Comparison of ENCODE assay signal across 12 cellular contexts in genomic region chr1:230957580-230957989, GRCh38. TPM values are rescaled to one million over a fixed set of nuclear protein-coding genes. Genes with fewer than 3 reads are reported as not detected.
A peak's percentile ranks its signal among the peaks of the same experiment; 100 is the strongest.
DNase-seq lines count a peak whose midpoint lies in the region; ATAC-seq and TF ChIP-seq lines count a peak whose summit lies in the region.
"Had no signal": no experiment of that assay in that cellular context is flagged by ENCODE, and none has a peak within 500 bp of the region (broad histone marks: within the 10 kb centered on the region; RNA-seq: fewer than 3 reads in every experiment).

No MANE protein-coding gene starts in this region.

- WGBS in tibial nerve, 2 donors: 85 to 91% methylated on average over 4 of the region's 4 CpGs

- no peaks in the 10 kb centered on the region for H3K9me3 ChIP-seq in Caco-2
- H3K9me3 ChIP-seq in MM.1S (replicated peaks; ENCODE audit: insufficient read depth, low read length): no peaks in the 10 kb centered on the region
- no peaks in the 10 kb centered on the region for H3K9me3 ChIP-seq in tibial nerve
- H3K9me3 ChIP-seq: spleen had no signal

- H3K27ac Mint-ChIP-seq in Caco-2 (ENCODE audit: unreplicated experiment) (no peak overlapping the region), osteocyte (ENCODE audit: unreplicated experiment) (no peak overlapping the region)
- H3K27ac Mint-ChIP-seq: activated naive CD4-positive, alpha-beta T cell treated with anti-CD3 and anti-CD28 coated beads, Interleukin-2, amount 10 ng/mL, durations not matched to agents 7 days and 5 days had no signal

- H2AFZ ChIP-seq in MM.1S (ENCODE audit: low read length): no peak overlapping the region

- H3K4me1 Mint-ChIP-seq in Caco-2 (ENCODE audit: low read depth, unreplicated experiment) (peaks cover 15% of the 10 kb centered on the region), osteocyte (ENCODE audit: unreplicated experiment) (no peaks in the 10 kb centered on the region)
- H3K4me1 Mint-ChIP-seq: activated naive CD4-positive, alpha-beta T cell treated with anti-CD3 and anti-CD28 coated beads, Interleukin-2, amount 10 ng/mL, durations not matched to agents 7 days and 5 days had no signal

- H3F3A ChIP-seq in MM.1S (ENCODE audit: insufficient read depth, low read length): no peaks in the 10 kb centered on the region

- DNase-seq in Caco-2 (no peak), HCEC 1CT (no peak), MM.1S (no peak), tibial nerve (ENCODE audit: low spot score in 2 of 2) (no peak), osteocyte (ENCODE audit: extremely low spot score, unreplicated experiment) (no peak)
- DNase-seq: activated CD4-positive, alpha-beta T cell treated with anti-CD3 and anti-CD28 coated beads for 4 hours; activated naive CD4-positive, alpha-beta T cell treated with anti-CD3 and anti-CD28 coated beads, Interleukin-2, amount 10 ng/mL, durations not matched to agents 7 days and 5 days; NCI-H1436 treated with DMSO at 0.1 percent for 48 hours; spleen had no signal

- H3K4me1 ChIP-seq in Caco-2 (peaks cover 12% of the 10 kb centered on the region), MM.1S (ENCODE audit: low read length) (no peaks in the 10 kb centered on the region), tibial nerve (no peaks in the 10 kb centered on the region)

- BruUV-seq in Caco-2 (replicated peaks; lab: Mats Ljungman, UMichigan): TSS peak; percentile 10

- ATAC-seq in GM19351 (IDR thresholded peaks at IDR 0.05; ENCODE audit: unreplicated experiment) (peak; percentile 95), HG02678 (IDR thresholded peaks at IDR 0.05; ENCODE audit: unreplicated experiment) (peak; percentile 84), HG03460 (IDR thresholded peaks at IDR 0.05; ENCODE audit: unreplicated experiment) (peak; percentile 83)

- H3K9me3 Mint-ChIP-seq in Caco-2 (ENCODE audit: unreplicated experiment) (no peaks in the 10 kb centered on the region), osteocyte (ENCODE audit: unreplicated experiment) (no peaks in the 10 kb centered on the region)
- H3K9me3 Mint-ChIP-seq: activated naive CD4-positive, alpha-beta T cell treated with anti-CD3 and anti-CD28 coated beads, Interleukin-2, amount 10 ng/mL, durations not matched to agents 7 days and 5 days had no signal

- H3K27ac ChIP-seq in MM.1S (ENCODE audit: low read length) (no peak overlapping the region), tibial nerve (no peak overlapping the region)

- TF ChIP-seq CTCF in Caco-2 (IDR thresholded peaks at IDR 0.05; ENCODE audit: insufficient read depth in 1 of 2, low read depth in 1 of 2, low read length in 1 of 2, severe bottlenecking in 1 of 2, unreplicated experiment in 1 of 2) (no peak), MM.1S (IDR thresholded peaks at IDR 0.05; ENCODE audit: low read length) (no peak), tibial nerve (IDR thresholded peaks at IDR 0.05) (no peak), osteocyte (IDR thresholded peaks at IDR 0.05) (no peak)

- CTCF ChIA-PET in Caco-2 (lab: Charles Lee): no interaction called here

- H3K36me3 ChIP-seq in Caco-2 (ENCODE audit: control insufficient read depth, insufficient read depth, low read length): peaks cover 2% of the 10 kb centered on the region
- H3K36me3 ChIP-seq in MM.1S (replicated peaks; ENCODE audit: insufficient read depth, low read length): peaks cover 4% of the 10 kb centered on the region; the same call in 1 of the 2 replicates
- H3K36me3 ChIP-seq in tibial nerve: peaks cover 0 to 64% (median 0%) of the 10 kb centered on the region in 3 donors

- no peak overlapping the region for H3K4me3 ChIP-seq in Caco-2 (ENCODE audit: low read depth, low read length)
- H3K4me3 ChIP-seq in MM.1S (ENCODE audit: low read length): no peak overlapping the region
- no peak overlapping the region for H3K4me3 ChIP-seq in tibial nerve
- H3K4me3 ChIP-seq: spleen had no signal

- no peak for TF ChIP-seq POLR2A in tibial nerve (IDR thresholded peaks at IDR 0.05)

- no peaks in the 10 kb centered on the region for H3K79me2 ChIP-seq in MM.1S (ENCODE audit: low read length)

- H3K9ac ChIP-seq in MM.1S (ENCODE audit: low read length): no peak overlapping the region

- intact Hi-C loops in Caco-2 (cut with micrococcal nuclease; ENCODE audit: unreplicated experiment): no loop called here

- H3K4me3 Mint-ChIP-seq in Caco-2 (ENCODE audit: unreplicated experiment) (no peak overlapping the region), osteocyte (ENCODE audit: unreplicated experiment) (no peak overlapping the region)
- H3K4me3 Mint-ChIP-seq: activated naive CD4-positive, alpha-beta T cell treated with anti-CD3 and anti-CD28 coated beads, Interleukin-2, amount 10 ng/mL, durations not matched to agents 7 days and 5 days had no signal

- no peaks in the 10 kb centered on the region for H3K27me3 ChIP-seq in Caco-2 (replicated peaks; ENCODE audit: control insufficient read depth, insufficient read depth, low read length)
- no peaks in the 10 kb centered on the region for H3K27me3 ChIP-seq in MM.1S (replicated peaks; ENCODE audit: insufficient read depth, low read length)
- H3K27me3 ChIP-seq in tibial nerve: no peaks in the 10 kb centered on the region
- H3K27me3 ChIP-seq: spleen had no signal

- no peak overlapping the region for H3K4me2 ChIP-seq in MM.1S (ENCODE audit: low read depth, low read length)

- no peak for TF ChIP-seq EP300 in tibial nerve (IDR thresholded peaks at IDR 0.05)

- peaks cover 22% of the 10 kb centered on the region for H3K36me3 Mint-ChIP-seq in Caco-2 (ENCODE audit: insufficient read depth, unreplicated experiment)
- H3K36me3 Mint-ChIP-seq in osteocyte (ENCODE audit: unreplicated experiment): peaks cover 5% of the 10 kb centered on the region

- H4K20me1 ChIP-seq in MM.1S (ENCODE audit: insufficient read depth, low read length): no peaks in the 10 kb centered on the region

- POLR2A ChIA-PET in Caco-2 (lab: Charles Lee): no interaction called here

- H3K9me2 ChIP-seq in MM.1S (replicated peaks; ENCODE audit: insufficient read depth, low read length): no peaks in the 10 kb centered on the region

- H3K27me3 Mint-ChIP-seq in Caco-2 (ENCODE audit: insufficient read depth, unreplicated experiment): no peaks in the 10 kb centered on the region
- no peaks in the 10 kb centered on the region for H3K27me3 Mint-ChIP-seq in osteocyte (ENCODE audit: unreplicated experiment)
- H3K27me3 Mint-ChIP-seq: activated naive CD4-positive, alpha-beta T cell treated with anti-CD3 and anti-CD28 coated beads, Interleukin-2, amount 10 ng/mL, durations not matched to agents 7 days and 5 days had no signal

RNA-seq across cellular contexts. Expression of gene TTC13, which starts 21.1 kb away (rescaled TPM):
- 55.8 and 57.6 TPM in 2 replicates for total RNA-seq in Caco-2 (2022)
- total RNA-seq in tibial nerve: 10 to 100 TPM; 20.4 to 30.1 (median 25.6) TPM
- total RNA-seq in osteocyte: 15.9 and 19.5 TPM in 2 replicates

RNA-seq across cellular contexts. Expression of gene ARV1, which starts 21.3 kb away (rescaled TPM):
- total RNA-seq in Caco-2 (2022) (8.6 and 9.8 TPM in 2 replicates), tibial nerve (10 to 100 TPM; 11.6 to 25.3 (median 14.6) TPM), osteocyte (16.2 and 17.1 TPM in 2 replicates)
